ENCODE assay signal across 20 cellular contexts in genomic region chr7:87225696-87226095, GRCh38. TPM values are rescaled to one million over a fixed set of nuclear protein-coding genes. Genes with fewer than 3 reads are reported as not detected.
DNase-seq lines count a peak whose midpoint lies in the region; ATAC-seq, FAIRE-seq and TF ChIP-seq lines count a peak whose summit lies in the region.
"Had no signal": no experiment of that assay in that cellular context is flagged by ENCODE, and none has a peak within 500 bp of the region (broad histone marks: within the 10 kb centered on the region; RNA-seq: fewer than 3 reads in every experiment).

No MANE protein-coding gene starts in this region.

- no peaks in the 10 kb centered on the region for H3K27me3 Mint-ChIP-seq in activated naive CD4-positive, alpha-beta T cell treated with anti-CD3 and anti-CD28 coated beads, Interleukin-2, amount 50 U/mL, for 24 hours
- peaks cover 5% of the 10 kb centered on the region for H3K27me3 Mint-ChIP-seq in activated naive CD4-positive, alpha-beta T cell treated with anti-CD3 and anti-CD28 coated beads for 36 hours (ENCODE audit: low read depth)
- peaks cover 4% of the 10 kb centered on the region for H3K27me3 Mint-ChIP-seq in activated naive CD8-positive, alpha-beta T cell treated with anti-CD3 and anti-CD28 coated beads, Interleukin-2, amount 50 U/mL, for 24 hours
- H3K27me3 Mint-ChIP-seq: stimulated activated memory B cell treated with anti-CD40 and anti-IgM and Interleukin-4, amounts not matched to agents 10 μg/mL and 1 μg/mL and 100 μg/mL, for 72 hours had no signal

- no peak for TF ChIP-seq POLR2A in prostate gland (IDR thresholded peaks at IDR 0.05)

- CTCF ChIA-PET in activated naive CD4-positive, alpha-beta T cell treated with anti-CD3 and anti-CD28 coated beads for 36 hours (lab: Charles Lee), result interaction anchor here (0.8 to 1.6 kb wide), 2 partner anchors 11 to 309 kb away, joined by 3 to 6 read pairs; no protein-coding TSS in a partner anchor

- H3K9me3 Mint-ChIP-seq in activated naive CD4-positive, alpha-beta T cell treated with anti-CD3 and anti-CD28 coated beads, Interleukin-2, amount 50 U/mL, for 24 hours, result no peaks in the 10 kb centered on the region
- H3K9me3 Mint-ChIP-seq in activated naive CD4-positive, alpha-beta T cell treated with anti-CD3 and anti-CD28 coated beads for 36 hours, result no peaks in the 10 kb centered on the region
- no peaks in the 10 kb centered on the region for H3K9me3 Mint-ChIP-seq in activated naive CD8-positive, alpha-beta T cell treated with anti-CD3 and anti-CD28 coated beads, Interleukin-2, amount 50 U/mL, for 24 hours
- H3K9me3 Mint-ChIP-seq: CD8-positive, alpha-beta memory T cell; stimulated activated memory B cell treated with anti-CD40 and anti-IgM and Interleukin-4, amounts not matched to agents 10 μg/mL and 1 μg/mL and 100 μg/mL, for 72 hours had no signal

- H3K4me3 ChIP-seq in fibroblast of mammary gland (ENCODE audit: control insufficient read depth, low read depth, low read length), result no peak overlapping the region
- H3K4me3 ChIP-seq in prostate gland, result no peak overlapping the region
- H3K4me3 ChIP-seq: coronary artery, ovary, transverse colon had no signal

- H3K36me3 Mint-ChIP-seq in activated naive CD4-positive, alpha-beta T cell treated with anti-CD3 and anti-CD28 coated beads, Interleukin-2, amount 50 U/mL, for 24 hours, result no peaks in the 10 kb centered on the region
- no peaks in the 10 kb centered on the region for H3K36me3 Mint-ChIP-seq in activated naive CD4-positive, alpha-beta T cell treated with anti-CD3 and anti-CD28 coated beads for 36 hours (ENCODE audit: low read depth)
- no peaks in the 10 kb centered on the region for H3K36me3 Mint-ChIP-seq in activated naive CD8-positive, alpha-beta T cell treated with anti-CD3 and anti-CD28 coated beads, Interleukin-2, amount 50 U/mL, for 24 hours (ENCODE audit: low read depth)
- H3K36me3 Mint-ChIP-seq: stimulated activated memory B cell treated with anti-CD40 and anti-IgM and Interleukin-4, amounts not matched to agents 10 μg/mL and 1 μg/mL and 100 μg/mL, for 72 hours had no signal

- TF ChIP-seq CTCF in fibroblast of mammary gland (conservative IDR thresholded peaks at IDR 0.05; ENCODE audit: control insufficient read depth, insufficient read depth, low read depth, low read length) (no peak), GM13977 (IDR thresholded peaks at IDR 0.05; ENCODE audit: extremely low read depth, insufficient read depth, missing control alignments) (no peak), prostate gland (IDR thresholded peaks at IDR 0.05) (no peak)

- no peak overlapping the region for H3K27ac ChIP-seq in prostate gland
- H3K27ac ChIP-seq: coronary artery, ovary, transverse colon had no signal

- DNase-seq in activated naive CD4-positive, alpha-beta T cell treated with anti-CD3 and anti-CD28 coated beads for 36 hours, result no peak
- DNase-seq in SW480 (ENCODE audit: low spot score) (peak; percentile 15), fibroblast of mammary gland (ENCODE audit: low read depth) (peak; percentile 70), urothelium cell line (ENCODE audit: low spot score) (peak; percentile 45), GM13977 (ENCODE audit: low spot score) (no peak), prostate gland (ENCODE audit: low spot score) (no peak)
- DNase-seq in activated naive CD8-positive, alpha-beta T cell treated with anti-CD3 and anti-CD28 coated beads, Interleukin-2, amount 50 U/mL, for 24 hours, result no peak
- DNase-seq: anterior cingulate cortex; CD8-positive, alpha-beta memory T cell; left ventricle myocardium superior; NCI-H187; NCI-H524; OCI-M1; ovary; transverse colon had no signal

- no peaks in the 10 kb centered on the region for H3K36me3 ChIP-seq in prostate gland
- H3K36me3 ChIP-seq: ovary, transverse colon had no signal

- H3K27me3 ChIP-seq in prostate gland (replicated peaks; ENCODE audit: insufficient read depth), result no peaks in the 10 kb centered on the region
- H3K27me3 ChIP-seq: ovary had no signal

- H3K4me3 Mint-ChIP-seq in activated naive CD4-positive, alpha-beta T cell treated with anti-CD3 and anti-CD28 coated beads, Interleukin-2, amount 50 U/mL, for 24 hours, result no peak overlapping the region
- H3K4me3 Mint-ChIP-seq in activated naive CD4-positive, alpha-beta T cell treated with anti-CD3 and anti-CD28 coated beads for 36 hours, result no peak overlapping the region
- no peak overlapping the region for H3K4me3 Mint-ChIP-seq in activated naive CD8-positive, alpha-beta T cell treated with anti-CD3 and anti-CD28 coated beads, Interleukin-2, amount 50 U/mL, for 24 hours
- H3K4me3 Mint-ChIP-seq: CD8-positive, alpha-beta memory T cell; stimulated activated memory B cell treated with anti-CD40 and anti-IgM and Interleukin-4, amounts not matched to agents 10 μg/mL and 1 μg/mL and 100 μg/mL, for 72 hours had no signal

- no peak for FAIRE-seq in urothelium cell line (lab: Jason Lieb, UNC)
- FAIRE-seq: A204.1, G401.6 had no signal

- H3K9me3 ChIP-seq in prostate gland, result no peaks in the 10 kb centered on the region
- H3K9me3 ChIP-seq: ovary, transverse colon had no signal

- WGBS in prostate gland, result 55% methylated on average over 1 of the region's 1 CpG

- intact Hi-C loops in activated naive CD4-positive, alpha-beta T cell treated with anti-CD3 and anti-CD28 coated beads for 36 hours (cut with micrococcal nuclease), result no loop called here
- intact Hi-C loops in prostate gland (cut with DNase I), result loop anchor here (10.0 kb wide), 1 partner anchor 171 kb away; the partner anchor contains the start of gene ELAPOR2

- peaks cover 15% of the 10 kb centered on the region for H3K4me1 Mint-ChIP-seq in activated naive CD4-positive, alpha-beta T cell treated with anti-CD3 and anti-CD28 coated beads, Interleukin-2, amount 50 U/mL, for 24 hours
- peaks cover 16% of the 10 kb centered on the region for H3K4me1 Mint-ChIP-seq in activated naive CD4-positive, alpha-beta T cell treated with anti-CD3 and anti-CD28 coated beads for 36 hours (ENCODE audit: low read depth)
- H3K4me1 Mint-ChIP-seq in activated naive CD8-positive, alpha-beta T cell treated with anti-CD3 and anti-CD28 coated beads, Interleukin-2, amount 50 U/mL, for 24 hours, result peaks cover 13% of the 10 kb centered on the region

- in situ Hi-C loops in GM13977 (cut with MboI; ENCODE audit: low pct_unique_long_range_greater_than_20kb, low sequenced_read_pairs, unreplicated experiment), result loop anchor here (10.0 kb wide), 1 partner anchor 301 kb away; no protein-coding TSS in a partner anchor

- no peak for ATAC-seq in activated naive CD8-positive, alpha-beta T cell treated with anti-CD3 and anti-CD28 coated beads, Interleukin-2, amount 50 U/mL, for 24 hours
- ATAC-seq: left ventricle myocardium superior had no signal

- H3K27ac Mint-ChIP-seq in activated naive CD4-positive, alpha-beta T cell treated with anti-CD3 and anti-CD28 coated beads, Interleukin-2, amount 50 U/mL, for 24 hours, result peak overlapping the region; percentile 46
- H3K27ac Mint-ChIP-seq in activated naive CD4-positive, alpha-beta T cell treated with anti-CD3 and anti-CD28 coated beads for 36 hours, result no peak overlapping the region
- H3K27ac Mint-ChIP-seq in activated naive CD8-positive, alpha-beta T cell treated with anti-CD3 and anti-CD28 coated beads, Interleukin-2, amount 50 U/mL, for 24 hours, result no peak overlapping the region
- H3K27ac Mint-ChIP-seq: CD8-positive, alpha-beta memory T cell had no signal

- H3K4me1 ChIP-seq in prostate gland (replicated peaks), result no peaks in the 10 kb centered on the region

RNA-seq across cellular contexts. Expression of gene TMEM243, which starts 6.2 kb away (rescaled TPM):
- total RNA-seq in activated naive CD4-positive, alpha-beta T cell treated with anti-CD3 and anti-CD28 coated beads for 36 hours, result 10 to 100 TPM; 50.4 to 53.1 TPM
- 10 to 100 TPM; 23.3 to 39.7 TPM for total RNA-seq in prostate gland

Comparison
In these comparisons a context has a peak if more than half of its experiments do, and no peak if none do; other contexts are left out.
1. DNase-seq: peak in SW480 (single experiment), fibroblast of mammary gland (single experiment) and urothelium cell line (single experiment); none in activated naive CD4-positive, alpha-beta T cell treated with anti-CD3 and anti-CD28 coated beads for 36 hours (single experiment), GM13977 (single experiment), prostate gland (single experiment) and activated naive CD8-positive, alpha-beta T cell treated with anti-CD3 and anti-CD28 coated beads, Interleukin-2, amount 50 U/mL, for 24 hours (single experiment).